ENCODE assay signal across 13 cellular contexts in genomic region chr10:125006921-125007391, GRCh38.
DNase-seq lines count a peak whose midpoint lies in the region; TF ChIP-seq lines count a peak whose summit lies in the region.
"Had no signal": no experiment of that assay in that cellular context is flagged by ENCODE, and none has a peak within 500 bp of the region (broad histone marks: within the 10 kb centered on the region; RNA-seq: fewer than 3 reads in every experiment).

No MANE protein-coding gene starts in this region.

- 78 to 82% methylated on average over 14 to 16 of the region's 19 CpGs for WGBS in esophagus squamous epithelium, 2 donors

- H3K27ac Mint-ChIP-seq in progenitor cell of endocrine pancreas = peak overlapping the region; percentile 63
- H3K27ac Mint-ChIP-seq: CD8-positive, alpha-beta memory T cell had no signal

- H3K4me1 ChIP-seq in adipocyte (ENCODE audit: control insufficient read depth, insufficient read depth, low read length) = peaks cover 8% of the 10 kb centered on the region
- no peaks in the 10 kb centered on the region for H3K4me1 ChIP-seq in cardiac muscle cell (ENCODE audit: low read depth)
- H3K4me1 ChIP-seq in esophagus squamous epithelium = peaks cover 0 to 66% (median 32%) of the 10 kb centered on the region in 3 donors
- H3K4me1 ChIP-seq: uterus had no signal

- CTCF ChIA-PET in BJ (lab: Yijun Ruan, JAX) = interaction anchor here (1.0 to 1.7 kb wide), 6 partner anchors 14 to 55 kb away, joined by 3 to 5 read pairs (median 3); no protein-coding TSS in a partner anchor

- no peaks in the 10 kb centered on the region for H3K9me3 Mint-ChIP-seq in progenitor cell of endocrine pancreas (ENCODE audit: low read depth)
- H3K9me3 Mint-ChIP-seq: activated T-cell treated with anti-CD3 and anti-CD28 coated beads, Interleukin-2, amount 50 U/mL, for 4 hours; CD8-positive, alpha-beta memory T cell had no signal

- H3K27ac ChIP-seq in cardiac muscle cell = peak overlapping the region; percentile 48
- peak overlapping the region in 1 of 4 donors; percentile 67 for H3K27ac ChIP-seq in esophagus squamous epithelium
- H3K27ac ChIP-seq: uterus had no signal

- POLR2A ChIA-PET in BJ (lab: Charles Lee) = interaction anchor here (0.6 to 0.8 kb wide), 2 partner anchors 15 to 73 kb away, joined by 3 to 4 read pairs; no protein-coding TSS in a partner anchor

- DNase-seq in BJ (ENCODE audit: low read depth) = peak; percentile 89
- DNase-seq in adipocyte (ENCODE audit: low read depth) = peak; percentile 96
- DNase-seq in cardiac muscle cell (ENCODE audit: low read depth in 1 of 2, low spot score in 1 of 2) = peak in 1 of 2 donors; percentile 31
- DNase-seq in progenitor cell of endocrine pancreas (ENCODE audit: low spot score, unreplicated experiment) = no peak
- no peak for DNase-seq in activated CD4-positive, alpha-beta T cell treated with anti-CD3 and anti-CD28 coated beads, Interleukin-2, amount 50 U/mL, for 48 hours
- no peak for DNase-seq in esophagus squamous epithelium (lab: John Stamatoyannopoulos, UW)
- no peak for DNase-seq in GDM1 (lab: John Stamatoyannopoulos, UW)
- DNase-seq in iPS-NIHi11 (ENCODE audit: low spot score) = no peak
- DNase-seq: activated T-cell treated with anti-CD3 and anti-CD28 coated beads, Interleukin-2, amount 50 U/mL, for 4 hours; CD8-positive, alpha-beta memory T cell; NCI-H1417 treated with DMSO at 0.1 percent for 48 hours; PC-3 had no signal

- intact Hi-C loops in esophagus squamous epithelium (cut with DNase I) = no loop called here

- no peak overlapping the region for H3K9ac ChIP-seq in adipocyte (ENCODE audit: low read length)

- peaks cover 28% of the 10 kb centered on the region for H3K4me1 Mint-ChIP-seq in progenitor cell of endocrine pancreas (ENCODE audit: low read depth)
- H3K4me1 Mint-ChIP-seq: CD8-positive, alpha-beta memory T cell had no signal

- no peaks in the 10 kb centered on the region for H3K27me3 ChIP-seq in BJ (ENCODE audit: control insufficient read depth, insufficient read depth, low read length)
- no peaks in the 10 kb centered on the region for H3K27me3 ChIP-seq in adipocyte (replicated peaks; ENCODE audit: control insufficient read depth, insufficient read depth, low read length)
- no peaks in the 10 kb centered on the region for H3K27me3 ChIP-seq in cardiac muscle cell
- no peaks in the 10 kb centered on the region for H3K27me3 ChIP-seq in esophagus squamous epithelium
- H3K27me3 ChIP-seq: uterus had no signal

- H3K36me3 Mint-ChIP-seq in progenitor cell of endocrine pancreas (ENCODE audit: insufficient read depth) = peaks cover 15% of the 10 kb centered on the region
- H3K36me3 Mint-ChIP-seq: CD8-positive, alpha-beta memory T cell had no signal

- H3K36me3 ChIP-seq in BJ (ENCODE audit: control insufficient read depth, insufficient read depth, low read length) = peaks cover 19% of the 10 kb centered on the region
- H3K36me3 ChIP-seq in adipocyte (ENCODE audit: control insufficient read depth, insufficient read depth, low read length, severe bottlenecking) = peaks cover 12% of the 10 kb centered on the region
- H3K36me3 ChIP-seq in cardiac muscle cell = peaks cover 6% of the 10 kb centered on the region
- H3K36me3 ChIP-seq in esophagus squamous epithelium = peaks cover 0 to 49% (median 12%) of the 10 kb centered on the region in 3 donors
- H3K36me3 ChIP-seq: uterus had no signal

- TF ChIP-seq POLR2A in esophagus squamous epithelium (IDR thresholded peaks at IDR 0.05) = no peak

- no peak overlapping the region for H3K4me3 Mint-ChIP-seq in progenitor cell of endocrine pancreas (ENCODE audit: low read depth)
- H3K4me3 Mint-ChIP-seq: activated T-cell treated with anti-CD3 and anti-CD28 coated beads, Interleukin-2, amount 50 U/mL, for 4 hours; CD8-positive, alpha-beta memory T cell had no signal

- H3K9me3 ChIP-seq in adipocyte (ENCODE audit: control insufficient read depth, low read length) (no peaks in the 10 kb centered on the region), cardiac muscle cell (ENCODE audit: low read depth) (no peaks in the 10 kb centered on the region), esophagus squamous epithelium (no peaks in the 10 kb centered on the region)
- H3K9me3 ChIP-seq: uterus had no signal

- no peak for TF ChIP-seq CTCF in BJ (IDR thresholded peaks at IDR 0.05; ENCODE audit: insufficient read depth, low read depth, low read length)
- no peak for TF ChIP-seq CTCF in cardiac muscle cell (IDR thresholded peaks at IDR 0.05; ENCODE audit: low read depth, low read length)
- TF ChIP-seq CTCF in progenitor cell of endocrine pancreas (IDR thresholded peaks at IDR 0.05; ENCODE audit: unreplicated experiment) = no peak
- no peak for TF ChIP-seq CTCF in esophagus squamous epithelium (IDR thresholded peaks at IDR 0.05)

- no peak overlapping the region for H3K4me3 ChIP-seq in BJ (ENCODE audit: low read depth, low read length)
- no peak overlapping the region for H3K4me3 ChIP-seq in adipocyte (ENCODE audit: low read length)
- H3K4me3 ChIP-seq in cardiac muscle cell = no peak overlapping the region
- H3K4me3 ChIP-seq in esophagus squamous epithelium = no peak overlapping the region
- H3K4me3 ChIP-seq: uterus had no signal

- no peaks in the 10 kb centered on the region for H3K27me3 Mint-ChIP-seq in progenitor cell of endocrine pancreas

Comparison
In these comparisons a context has a peak if more than half of its experiments do, and no peak if none do; other contexts are left out.
1. DNase-seq: peak in BJ (single experiment) and adipocyte (single experiment); none in progenitor cell of endocrine pancreas (single experiment), activated CD4-positive, alpha-beta T cell treated with anti-CD3 and anti-CD28 coated beads, Interleukin-2, amount 50 U/mL, for 48 hours (0 of 2), esophagus squamous epithelium (single experiment), GDM1 (single experiment) and iPS-NIHi11 (single experiment).